Comparison of ENCODE assay signal across 1 cellular context in the genomic region with DNA sequence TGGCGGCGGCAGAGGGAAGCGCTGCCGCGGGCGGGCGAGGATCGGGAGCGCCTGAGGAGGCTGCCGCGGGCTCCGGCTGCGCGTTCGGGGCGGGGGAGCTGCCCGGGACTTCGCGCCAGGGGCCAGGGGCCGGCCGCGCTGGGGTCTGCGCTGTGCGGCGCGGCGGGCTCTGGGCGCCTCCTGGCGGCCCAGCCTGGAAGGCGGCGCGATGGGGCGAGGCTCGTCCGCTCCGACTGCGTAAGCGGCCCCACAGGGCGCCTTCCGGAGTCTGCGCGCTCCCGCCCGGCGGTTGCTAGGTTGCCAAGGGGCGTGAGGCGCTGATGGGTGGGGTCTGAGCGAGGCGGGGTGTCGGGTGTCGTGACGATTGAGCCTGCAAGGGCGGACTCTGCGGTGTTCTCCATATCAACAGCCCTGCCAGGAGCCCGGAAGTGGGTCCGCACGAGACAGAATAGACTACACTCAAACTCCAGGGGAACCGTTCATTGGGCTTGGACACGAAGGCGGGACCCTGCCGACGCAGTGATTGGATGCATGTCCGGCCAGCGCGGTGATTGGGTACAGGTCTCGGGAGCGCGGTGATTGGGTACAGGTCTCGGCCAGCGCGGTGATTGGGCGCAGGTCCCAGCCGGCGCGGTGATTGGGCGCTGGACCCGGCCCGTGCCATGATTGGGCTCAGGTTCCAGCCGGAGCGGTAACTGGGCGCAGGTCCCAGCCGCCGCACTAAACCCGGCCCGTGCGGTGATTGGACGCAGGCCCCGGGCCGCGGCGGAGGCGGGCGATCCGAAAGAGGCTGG.
TF ChIP-seq lines count a peak whose summit lies in the region.

A gene with protein sequence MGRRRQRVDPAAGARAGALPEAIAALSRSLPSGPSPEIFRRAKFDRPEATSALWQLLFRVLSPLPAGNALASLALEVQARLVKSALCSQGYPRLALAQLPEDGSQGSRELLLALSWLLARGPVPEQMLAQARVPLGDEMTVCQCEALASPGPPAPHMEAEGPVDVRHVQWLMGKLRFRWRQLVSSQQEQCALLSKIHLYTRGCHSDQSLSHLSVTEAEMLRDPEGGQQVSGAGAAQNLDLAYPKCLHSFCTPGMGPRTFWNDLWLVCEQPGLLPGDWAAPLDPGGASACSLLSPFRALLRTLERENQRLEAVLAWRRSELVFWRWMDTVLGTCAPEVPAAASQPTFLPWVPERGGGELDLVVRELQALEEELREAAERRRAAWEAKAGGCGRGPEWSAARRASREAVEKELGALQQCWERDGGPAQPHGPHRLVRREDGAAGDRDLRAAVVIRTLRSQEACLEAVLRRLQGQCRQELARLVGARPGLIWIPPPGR (plus strand): TSS at position 675 of the 794 bp plus-strand sequence. CDS start 130 bp downstream, outside the sequence.

TF ChIP-seq in HEK293, 187 proteins besides CTCF, POLR2A, EP300 and RAD21 (continued from another document):
- TF ChIP-seq, protein P1, sequence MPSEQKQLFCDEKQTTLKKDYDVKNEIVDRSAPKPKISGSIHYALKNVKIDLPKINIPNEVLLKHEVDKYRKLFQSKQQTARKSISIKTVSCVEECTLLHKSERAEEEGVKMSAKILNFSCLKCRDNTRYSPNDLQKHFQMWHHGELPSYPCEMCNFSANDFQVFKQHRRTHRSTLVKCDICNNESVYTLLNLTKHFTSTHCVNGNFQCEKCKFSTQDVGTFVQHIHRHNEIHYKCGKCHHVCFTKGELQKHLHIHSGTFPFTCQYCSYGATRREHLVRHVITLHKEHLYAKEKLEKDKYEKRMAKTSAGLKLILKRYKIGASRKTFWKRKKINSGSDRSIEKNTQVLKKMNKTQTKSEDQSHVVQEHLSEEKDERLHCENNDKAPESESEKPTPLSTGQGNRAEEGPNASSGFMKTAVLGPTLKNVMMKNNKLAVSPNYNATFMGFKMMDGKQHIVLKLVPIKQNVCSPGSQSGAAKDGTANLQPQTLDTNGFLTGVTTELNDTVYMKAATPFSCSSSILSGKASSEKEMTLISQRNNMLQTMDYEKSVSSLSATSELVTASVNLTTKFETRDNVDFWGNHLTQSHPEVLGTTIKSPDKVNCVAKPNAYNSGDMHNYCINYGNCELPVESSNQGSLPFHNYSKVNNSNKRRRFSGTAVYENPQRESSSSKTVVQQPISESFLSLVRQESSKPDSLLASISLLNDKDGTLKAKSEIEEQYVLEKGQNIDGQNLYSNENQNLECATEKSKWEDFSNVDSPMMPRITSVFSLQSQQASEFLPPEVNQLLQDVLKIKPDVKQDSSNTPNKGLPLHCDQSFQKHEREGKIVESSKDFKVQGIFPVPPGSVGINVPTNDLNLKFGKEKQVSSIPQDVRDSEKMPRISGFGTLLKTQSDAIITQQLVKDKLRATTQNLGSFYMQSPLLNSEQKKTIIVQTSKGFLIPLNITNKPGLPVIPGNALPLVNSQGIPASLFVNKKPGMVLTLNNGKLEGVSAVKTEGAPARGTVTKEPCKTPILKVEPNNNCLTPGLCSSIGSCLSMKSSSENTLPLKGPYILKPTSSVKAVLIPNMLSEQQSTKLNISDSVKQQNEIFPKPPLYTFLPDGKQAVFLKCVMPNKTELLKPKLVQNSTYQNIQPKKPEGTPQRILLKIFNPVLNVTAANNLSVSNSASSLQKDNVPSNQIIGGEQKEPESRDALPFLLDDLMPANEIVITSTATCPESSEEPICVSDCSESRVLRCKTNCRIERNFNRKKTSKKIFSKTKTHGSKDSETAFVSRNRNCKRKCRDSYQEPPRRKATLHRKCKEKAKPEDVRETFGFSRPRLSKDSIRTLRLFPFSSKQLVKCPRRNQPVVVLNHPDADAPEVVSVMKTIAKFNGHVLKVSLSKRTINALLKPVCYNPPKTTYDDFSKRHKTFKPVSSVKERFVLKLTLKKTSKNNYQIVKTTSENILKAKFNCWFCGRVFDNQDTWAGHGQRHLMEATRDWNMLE (tag by site-specific recombination; conservative IDR thresholded peaks at IDR 0.05; ENCODE audit: low read depth), result peak; percentile 39
- no peak for TF ChIP-seq ZNF239 (tag by site-specific recombination; IDR thresholded peaks at IDR 0.05)
- TF ChIP-seq, protein P2, sequence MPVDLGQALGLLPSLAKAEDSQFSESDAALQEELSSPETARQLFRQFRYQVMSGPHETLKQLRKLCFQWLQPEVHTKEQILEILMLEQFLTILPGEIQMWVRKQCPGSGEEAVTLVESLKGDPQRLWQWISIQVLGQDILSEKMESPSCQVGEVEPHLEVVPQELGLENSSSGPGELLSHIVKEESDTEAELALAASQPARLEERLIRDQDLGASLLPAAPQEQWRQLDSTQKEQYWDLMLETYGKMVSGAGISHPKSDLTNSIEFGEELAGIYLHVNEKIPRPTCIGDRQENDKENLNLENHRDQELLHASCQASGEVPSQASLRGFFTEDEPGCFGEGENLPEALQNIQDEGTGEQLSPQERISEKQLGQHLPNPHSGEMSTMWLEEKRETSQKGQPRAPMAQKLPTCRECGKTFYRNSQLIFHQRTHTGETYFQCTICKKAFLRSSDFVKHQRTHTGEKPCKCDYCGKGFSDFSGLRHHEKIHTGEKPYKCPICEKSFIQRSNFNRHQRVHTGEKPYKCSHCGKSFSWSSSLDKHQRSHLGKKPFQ (tag by site-specific recombination; IDR thresholded peaks at IDR 0.05), result no peak
- TF ChIP-seq ZSCAN30 (tag by site-specific recombination; IDR thresholded peaks at IDR 0.05), result peak; percentile 85
- TF ChIP-seq ZBTB8A (tag by site-specific recombination; IDR thresholded peaks at IDR 0.05), result peak; percentile 97
- peak; percentile 91; the same call in 1 of the 2 replicates for TF ChIP-seq ZNF561 (tag by site-specific recombination; IDR thresholded peaks at IDR 0.05; ENCODE audit: borderline replicate concordance)
- TF ChIP-seq ZNF37A (tag by site-specific recombination; IDR thresholded peaks at IDR 0.05), result no peak
- TF ChIP-seq, protein P3, sequence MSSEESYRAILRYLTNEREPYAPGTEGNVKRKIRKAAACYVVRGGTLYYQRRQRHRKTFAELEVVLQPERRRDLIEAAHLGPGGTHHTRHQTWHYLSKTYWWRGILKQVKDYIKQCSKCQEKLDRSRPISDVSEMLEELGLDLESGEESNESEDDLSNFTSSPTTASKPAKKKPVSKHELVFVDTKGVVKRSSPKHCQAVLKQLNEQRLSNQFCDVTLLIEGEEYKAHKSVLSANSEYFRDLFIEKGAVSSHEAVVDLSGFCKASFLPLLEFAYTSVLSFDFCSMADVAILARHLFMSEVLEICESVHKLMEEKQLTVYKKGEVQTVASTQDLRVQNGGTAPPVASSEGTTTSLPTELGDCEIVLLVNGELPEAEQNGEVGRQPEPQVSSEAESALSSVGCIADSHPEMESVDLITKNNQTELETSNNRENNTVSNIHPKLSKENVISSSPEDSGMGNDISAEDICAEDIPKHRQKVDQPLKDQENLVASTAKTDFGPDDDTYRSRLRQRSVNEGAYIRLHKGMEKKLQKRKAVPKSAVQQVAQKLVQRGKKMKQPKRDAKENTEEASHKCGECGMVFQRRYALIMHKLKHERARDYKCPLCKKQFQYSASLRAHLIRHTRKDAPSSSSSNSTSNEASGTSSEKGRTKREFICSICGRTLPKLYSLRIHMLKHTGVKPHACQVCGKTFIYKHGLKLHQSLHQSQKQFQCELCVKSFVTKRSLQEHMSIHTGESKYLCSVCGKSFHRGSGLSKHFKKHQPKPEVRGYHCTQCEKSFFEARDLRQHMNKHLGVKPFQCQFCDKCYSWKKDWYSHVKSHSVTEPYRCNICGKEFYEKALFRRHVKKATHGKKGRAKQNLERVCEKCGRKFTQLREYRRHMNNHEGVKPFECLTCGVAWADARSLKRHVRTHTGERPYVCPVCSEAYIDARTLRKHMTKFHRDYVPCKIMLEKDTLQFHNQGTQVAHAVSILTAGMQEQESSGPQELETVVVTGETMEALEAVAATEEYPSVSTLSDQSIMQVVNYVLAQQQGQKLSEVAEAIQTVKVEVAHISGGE (tag by site-specific recombination; conservative IDR thresholded peaks at IDR 0.05; ENCODE audit: low read depth), result peak; percentile 99
- TF ChIP-seq, protein P4, sequence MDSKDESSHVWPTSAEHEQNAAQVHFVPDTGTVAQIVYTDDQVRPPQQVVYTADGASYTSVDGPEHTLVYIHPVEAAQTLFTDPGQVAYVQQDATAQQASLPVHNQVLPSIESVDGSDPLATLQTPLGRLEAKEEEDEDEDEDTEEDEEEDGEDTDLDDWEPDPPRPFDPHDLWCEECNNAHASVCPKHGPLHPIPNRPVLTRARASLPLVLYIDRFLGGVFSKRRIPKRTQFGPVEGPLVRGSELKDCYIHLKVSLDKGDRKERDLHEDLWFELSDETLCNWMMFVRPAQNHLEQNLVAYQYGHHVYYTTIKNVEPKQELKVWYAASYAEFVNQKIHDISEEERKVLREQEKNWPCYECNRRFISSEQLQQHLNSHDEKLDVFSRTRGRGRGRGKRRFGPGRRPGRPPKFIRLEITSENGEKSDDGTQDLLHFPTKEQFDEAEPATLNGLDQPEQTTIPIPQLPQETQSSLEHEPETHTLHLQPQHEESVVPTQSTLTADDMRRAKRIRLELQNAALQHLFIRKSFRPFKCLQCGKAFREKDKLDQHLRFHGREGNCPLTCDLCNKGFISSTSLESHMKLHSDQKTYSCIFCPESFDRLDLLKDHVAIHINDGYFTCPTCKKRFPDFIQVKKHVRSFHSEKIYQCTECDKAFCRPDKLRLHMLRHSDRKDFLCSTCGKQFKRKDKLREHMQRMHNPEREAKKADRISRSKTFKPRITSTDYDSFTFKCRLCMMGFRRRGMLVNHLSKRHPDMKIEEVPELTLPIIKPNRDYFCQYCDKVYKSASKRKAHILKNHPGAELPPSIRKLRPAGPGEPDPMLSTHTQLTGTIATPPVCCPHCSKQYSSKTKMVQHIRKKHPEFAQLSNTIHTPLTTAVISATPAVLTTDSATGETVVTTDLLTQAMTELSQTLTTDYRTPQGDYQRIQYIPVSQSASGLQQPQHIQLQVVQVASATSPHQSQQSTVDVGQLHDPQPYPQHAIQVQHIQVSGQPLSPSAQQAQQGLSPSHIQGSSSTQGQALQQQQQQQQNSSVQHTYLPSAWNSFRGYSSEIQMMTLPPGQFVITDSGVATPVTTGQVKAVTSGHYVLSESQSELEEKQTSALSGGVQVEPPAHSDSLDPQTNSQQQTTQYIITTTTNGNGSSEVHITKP (tag by site-specific recombination; IDR thresholded peaks at IDR 0.05), result peak; percentile 73
- TF ChIP-seq, protein P5, sequence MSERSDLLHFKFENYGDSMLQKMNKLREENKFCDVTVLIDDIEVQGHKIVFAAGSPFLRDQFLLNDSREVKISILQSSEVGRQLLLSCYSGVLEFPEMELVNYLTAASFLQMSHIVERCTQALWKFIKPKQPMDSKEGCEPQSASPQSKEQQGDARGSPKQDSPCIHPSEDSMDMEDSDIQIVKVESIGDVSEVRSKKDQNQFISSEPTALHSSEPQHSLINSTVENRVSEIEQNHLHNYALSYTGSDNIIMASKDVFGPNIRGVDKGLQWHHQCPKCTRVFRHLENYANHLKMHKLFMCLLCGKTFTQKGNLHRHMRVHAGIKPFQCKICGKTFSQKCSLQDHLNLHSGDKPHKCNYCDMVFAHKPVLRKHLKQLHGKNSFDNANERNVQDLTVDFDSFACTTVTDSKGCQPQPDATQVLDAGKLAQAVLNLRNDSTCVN (tag by site-specific recombination; optimal IDR thresholded peaks at IDR 0.05), result peak; percentile 85
- peak; percentile 72 for TF ChIP-seq ZFP69B (tag by site-specific recombination; IDR thresholded peaks at IDR 0.05)
- TF ChIP-seq IKZF3 (tag by site-specific recombination; IDR thresholded peaks at IDR 0.05), result peak; percentile 90; the same call in 1 of the 2 replicates
- TF ChIP-seq, protein P6, sequence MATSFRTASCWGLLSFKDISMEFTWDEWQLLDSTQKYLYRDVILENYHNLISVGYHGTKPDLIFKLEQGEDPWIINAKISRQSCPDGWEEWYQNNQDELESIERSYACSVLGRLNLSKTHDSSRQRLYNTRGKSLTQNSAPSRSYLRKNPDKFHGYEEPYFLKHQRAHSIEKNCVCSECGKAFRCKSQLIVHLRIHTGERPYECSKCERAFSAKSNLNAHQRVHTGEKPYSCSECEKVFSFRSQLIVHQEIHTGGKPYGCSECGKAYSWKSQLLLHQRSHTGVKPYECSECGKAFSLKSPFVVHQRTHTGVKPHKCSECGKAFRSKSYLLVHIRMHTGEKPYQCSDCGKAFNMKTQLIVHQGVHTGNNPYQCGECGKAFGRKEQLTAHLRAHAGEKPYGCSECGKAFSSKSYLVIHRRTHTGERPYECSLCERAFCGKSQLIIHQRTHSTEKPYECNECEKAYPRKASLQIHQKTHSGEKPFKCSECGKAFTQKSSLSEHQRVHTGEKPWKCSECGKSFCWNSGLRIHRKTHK (tag by site-specific recombination; IDR thresholded peaks at IDR 0.05), result no peak
- no peak for TF ChIP-seq ZNF221 (tag by site-specific recombination; IDR thresholded peaks at IDR 0.05; ENCODE audit: borderline replicate concordance)
- no peak for TF ChIP-seq ZNF146 (tag by site-specific recombination; IDR thresholded peaks at IDR 0.05)
- peak; percentile 79; the same call in 1 of the 2 replicates for TF ChIP-seq ZNF660 (tag by site-specific recombination; IDR thresholded peaks at IDR 0.05)
- peak; percentile 79 for TF ChIP-seq ZNF600 (tag by site-specific recombination; IDR thresholded peaks at IDR 0.05)
- TF ChIP-seq, protein P7, sequence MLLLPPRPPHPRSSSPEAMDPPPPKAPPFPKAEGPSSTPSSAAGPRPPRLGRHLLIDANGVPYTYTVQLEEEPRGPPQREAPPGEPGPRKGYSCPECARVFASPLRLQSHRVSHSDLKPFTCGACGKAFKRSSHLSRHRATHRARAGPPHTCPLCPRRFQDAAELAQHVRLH (tag by site-specific recombination; IDR thresholded peaks at IDR 0.05), result no peak; the same call in 1 of the 2 replicates
- TF ChIP-seq, protein P8, sequence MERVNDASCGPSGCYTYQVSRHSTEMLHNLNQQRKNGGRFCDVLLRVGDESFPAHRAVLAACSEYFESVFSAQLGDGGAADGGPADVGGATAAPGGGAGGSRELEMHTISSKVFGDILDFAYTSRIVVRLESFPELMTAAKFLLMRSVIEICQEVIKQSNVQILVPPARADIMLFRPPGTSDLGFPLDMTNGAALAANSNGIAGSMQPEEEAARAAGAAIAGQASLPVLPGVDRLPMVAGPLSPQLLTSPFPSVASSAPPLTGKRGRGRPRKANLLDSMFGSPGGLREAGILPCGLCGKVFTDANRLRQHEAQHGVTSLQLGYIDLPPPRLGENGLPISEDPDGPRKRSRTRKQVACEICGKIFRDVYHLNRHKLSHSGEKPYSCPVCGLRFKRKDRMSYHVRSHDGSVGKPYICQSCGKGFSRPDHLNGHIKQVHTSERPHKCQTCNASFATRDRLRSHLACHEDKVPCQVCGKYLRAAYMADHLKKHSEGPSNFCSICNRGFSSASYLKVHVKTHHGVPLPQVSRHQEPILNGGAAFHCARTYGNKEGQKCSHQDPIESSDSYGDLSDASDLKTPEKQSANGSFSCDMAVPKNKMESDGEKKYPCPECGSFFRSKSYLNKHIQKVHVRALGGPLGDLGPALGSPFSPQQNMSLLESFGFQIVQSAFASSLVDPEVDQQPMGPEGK (tag by site-specific recombination; IDR thresholded peaks at IDR 0.05), result peak; percentile 9
- 0 out of 2 replicates have a peak, but pooled peaks have one; percentile 45 for TF ChIP-seq ZBTB21 (tag by site-specific recombination; IDR thresholded peaks at IDR 0.05)
- TF ChIP-seq, protein P9, sequence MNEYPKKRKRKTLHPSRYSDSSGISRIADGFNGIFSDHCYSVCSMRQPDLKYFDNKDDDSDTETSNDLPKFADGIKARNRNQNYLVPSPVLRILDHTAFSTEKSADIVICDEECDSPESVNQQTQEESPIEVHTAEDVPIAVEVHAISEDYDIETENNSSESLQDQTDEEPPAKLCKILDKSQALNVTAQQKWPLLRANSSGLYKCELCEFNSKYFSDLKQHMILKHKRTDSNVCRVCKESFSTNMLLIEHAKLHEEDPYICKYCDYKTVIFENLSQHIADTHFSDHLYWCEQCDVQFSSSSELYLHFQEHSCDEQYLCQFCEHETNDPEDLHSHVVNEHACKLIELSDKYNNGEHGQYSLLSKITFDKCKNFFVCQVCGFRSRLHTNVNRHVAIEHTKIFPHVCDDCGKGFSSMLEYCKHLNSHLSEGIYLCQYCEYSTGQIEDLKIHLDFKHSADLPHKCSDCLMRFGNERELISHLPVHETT (tag by site-specific recombination; IDR thresholded peaks at IDR 0.05), result peak; percentile 81
- peak; percentile 97 for TF ChIP-seq SP2 (tag by site-specific recombination; IDR thresholded peaks at IDR 0.05)
- TF ChIP-seq MEIS1 (CRISPR knock-in tag; IDR thresholded peaks at IDR 0.05; ENCODE audit: borderline replicate concordance), result no peak
